In genomic region chr1:192652159-192652558, GRCh38 we compare ENCODE assay signal across 27 cellular contexts. TPM values are rescaled to one million over a fixed set of nuclear protein-coding genes. Genes with fewer than 3 reads are reported as not detected.
"Had no signal": no experiment of that assay in that cellular context is flagged by ENCODE, and none has a peak within 500 bp of the region (broad histone marks: within the 10 kb centered on the region; RNA-seq: fewer than 3 reads in every experiment).

No MANE protein-coding gene starts in this region.

- H3K9me3 ChIP-seq: MG63, SK-N-SH had no signal

- H3K4me3 ChIP-seq: MG63 had no signal

- H3K27me3 ChIP-seq: MG63 had no signal

- H3K9me2 ChIP-seq: SK-N-SH had no signal

- H3K27ac Mint-ChIP-seq: T-cell had no signal

- H3K4me2 ChIP-seq: SK-N-SH had no signal

- H3K4me3 Mint-ChIP-seq: T-cell had no signal

- H3K9ac ChIP-seq: SK-N-SH had no signal

- H3K36me3 Mint-ChIP-seq: T-cell had no signal

- H3K27ac ChIP-seq: RWPE1 had no signal

- H3K9me3 Mint-ChIP-seq: T-cell had no signal

- H3K36me3 ChIP-seq: MG63 had no signal

- DNase-seq: IMR-90, Karpas-422, KG1, MG63, NCI-H1092, NCI-H1105 treated with DMSO at 0.1 percent for 48 hours, NCI-H1417 treated with DMSO at 0.1 percent for 48 hours, NCI-H146, NCI-H1694 treated with DMSO at 0.1 percent for 48 hours, NCI-H1930, NCI-H2081, NCI-H2107, NCI-H2171 treated with DMSO at 0.1 percent for 48 hours, NCI-H345, NCI-H446 treated with DMSO at 0.1 percent for 48 hours, NCI-H510A treated with DMSO at 0.1 percent for 48 hours, NCI-H526, NCI-H774, PC-3, SHP77, SK-N-SH, SW 1271, T-cell had no signal

- H3K4me1 Mint-ChIP-seq: T-cell had no signal

RNA-seq across cellular contexts. Expression of gene RGS13, which starts 16.2 kb away (rescaled TPM):
- total RNA-seq: HepG2, HT1080, IMR-90, SK-MEL-5 had no signal
- polyA plus RNA-seq: HepG2, IMR-90, SK-N-SH had no signal
